In the genomic region with DNA sequence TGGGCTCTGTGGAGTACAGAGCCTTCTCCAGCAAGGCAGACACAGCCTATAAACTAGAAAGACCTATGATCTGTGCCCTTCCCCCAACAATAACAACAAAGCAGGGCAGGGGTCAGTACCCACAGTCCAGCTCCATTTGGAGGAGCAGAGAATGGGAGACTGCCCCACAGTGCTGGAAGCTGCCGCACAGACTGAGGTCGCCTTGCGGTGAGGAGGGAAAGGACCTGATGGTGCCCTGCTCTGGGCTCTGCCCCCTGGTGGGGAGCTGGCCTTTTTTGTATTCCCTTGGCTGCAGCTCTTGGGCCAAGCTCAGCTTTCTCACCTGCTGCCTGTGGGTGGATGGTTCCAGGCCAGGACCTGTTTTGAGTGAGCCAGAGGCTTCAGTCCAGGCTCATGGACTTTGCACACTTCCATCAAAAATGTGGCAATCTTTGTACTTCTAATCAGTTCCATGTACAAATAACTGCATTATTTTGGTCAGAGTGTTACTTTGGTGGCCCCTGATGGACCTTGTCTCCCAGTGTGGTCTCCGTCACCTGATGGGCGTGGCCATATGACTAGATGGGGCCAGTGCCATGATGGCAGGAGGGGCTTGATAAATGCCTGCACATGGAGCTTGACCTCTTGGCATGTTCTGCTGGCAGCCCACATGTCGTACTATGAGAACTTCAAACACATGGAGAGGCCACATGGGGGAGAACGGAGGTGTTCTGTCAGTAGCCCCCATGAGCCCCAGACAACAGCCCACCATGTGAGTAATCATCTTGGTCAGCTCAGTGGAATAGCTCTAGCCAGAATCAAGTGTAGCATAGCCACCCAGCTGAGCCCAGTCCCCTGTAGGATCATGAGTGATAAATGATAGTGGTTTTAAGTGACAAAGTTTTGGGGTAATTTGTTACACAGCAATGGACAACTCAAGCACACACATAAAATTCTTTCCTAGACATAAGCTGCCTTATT, we compare ENCODE assay signal across 8 cellular contexts. TPM values are rescaled to one million over a fixed set of nuclear protein-coding genes. Genes with fewer than 3 reads are reported as not detected.
DNase-seq lines count a peak whose midpoint lies in the region; ATAC-seq and TF ChIP-seq lines count a peak whose summit lies in the region.

No MANE protein-coding gene starts in this region.

- peaks cover 7% of the 10 kb centered on the region for H3K27me3 Mint-ChIP-seq in memory B cell

- H3K4me1 Mint-ChIP-seq in memory B cell, result peaks cover 4% of the 10 kb centered on the region

- peak; percentile 72 for DNase-seq in NCI-H82 (lab: John Stamatoyannopoulos, UW)
- no peak for DNase-seq in NCI-H82 treated with DMSO at 0.1 percent for 48 hours (lab: John Stamatoyannopoulos, UW; ENCODE audit: unreplicated experiment)
- DNase-seq in activated CD4-positive, CD25-positive, alpha-beta regulatory T cell treated with anti-CD3 and anti-CD28 coated beads, Interleukin-2, amount 50 U/mL, for 72 hours, result peak; percentile 53
- peak; percentile 73 for DNase-seq in cerebellum (ENCODE audit: low spot score)
- DNase-seq in memory B cell (ENCODE audit: low spot score in 2 of 2), result peak; percentile 70 to 76
- DNase-seq in stimulated activated CD8-positive, alpha-beta memory T cell treated with anti-CD3 and anti-CD28 coated beads, Interleukin-7, amount 100 ng/mL, for 48 hours (ENCODE audit: extremely low read depth in 1 of 2, low read depth in 1 of 2), result peak; percentile 16 to 25
- no peak for DNase-seq in NCI-H2081 (lab: John Stamatoyannopoulos, UW)

- no peak overlapping the region for H3K27ac Mint-ChIP-seq in memory B cell

- peak; percentile 83 for TF ChIP-seq CTCF in LNCAP (IDR thresholded peaks at IDR 0.05)

- peak; percentile 98 for ATAC-seq in memory B cell (ENCODE audit: low read depth)

- H3K9me3 Mint-ChIP-seq in memory B cell, result no peaks in the 10 kb centered on the region

- no peak overlapping the region for H3K4me3 Mint-ChIP-seq in memory B cell

- peaks cover 1% of the 10 kb centered on the region for H3K36me3 Mint-ChIP-seq in memory B cell

RNA-seq across cellular contexts. Expression of gene B9D1, which starts 24.2 kb away (rescaled TPM):
- total RNA-seq in cerebellum, result 13.8 TPM

RNA-seq across cellular contexts. Expression of gene MAPK7, which starts 40.0 kb away (rescaled TPM):
- total RNA-seq in cerebellum, result 19.2 TPM

RNA-seq across cellular contexts. Expression of gene MFAP4, which starts 48.7 kb away (rescaled TPM):
- 2.7 TPM for total RNA-seq in cerebellum

Comparison
In these comparisons a context has a peak if more than half of its experiments do, and no peak if none do; other contexts are left out.
1. DNase-seq: peak in NCI-H82 (single experiment), activated CD4-positive, CD25-positive, alpha-beta regulatory T cell treated with anti-CD3 and anti-CD28 coated beads, Interleukin-2, amount 50 U/mL, for 72 hours (single experiment), cerebellum (single experiment), memory B cell (2 of 2) and stimulated activated CD8-positive, alpha-beta memory T cell treated with anti-CD3 and anti-CD28 coated beads, Interleukin-7, amount 100 ng/mL, for 48 hours (2 of 2); none in NCI-H82 treated with DMSO at 0.1 percent for 48 hours (single experiment) and NCI-H2081 (0 of 2).